2 cellular contexts compared by ENCODE assay signal in genomic region chr11:120577624-120578363, GRCh38.
TF ChIP-seq lines count a peak whose summit lies in the region.

No MANE protein-coding gene starts in this region.

TF ChIP-seq in HEK293, 187 proteins besides CTCF, POLR2A, EP300 and RAD21 (continued from another document):
- TF ChIP-seq KLF9 (tag by site-specific recombination; IDR thresholded peaks at IDR 0.05; ENCODE audit: low read depth) = no peak

TF ChIP-seq in WTC11, 78 proteins besides CTCF, POLR2A, EP300 and RAD21 (continued from another document):
- no peak for TF ChIP-seq ZNF532 (CRISPR knock-in tag; IDR thresholded peaks at IDR 0.05; ENCODE audit: borderline replicate concordance)
- TF ChIP-seq ATF2 (CRISPR knock-in tag; IDR thresholded peaks at IDR 0.05; ENCODE audit: borderline replicate concordance, low read depth) = no peak
- no peak for TF ChIP-seq E2F4 (CRISPR knock-in tag; IDR thresholded peaks at IDR 0.05; ENCODE audit: borderline replicate concordance, low read depth)
- TF ChIP-seq EMX1 (CRISPR knock-in tag; IDR thresholded peaks at IDR 0.05) = no peak
- no peak for TF ChIP-seq HMGA2 (CRISPR knock-in tag; IDR thresholded peaks at IDR 0.05)
- no peak for TF ChIP-seq E2F5 (CRISPR knock-in tag; IDR thresholded peaks at IDR 0.05)
- TF ChIP-seq ZNF425 (CRISPR knock-in tag; conservative IDR thresholded peaks at IDR 0.05) = no peak
- TF ChIP-seq USF2 (CRISPR knock-in tag; IDR thresholded peaks at IDR 0.05) = no peak
- TF ChIP-seq CBFB (CRISPR knock-in tag; IDR thresholded peaks at IDR 0.05; ENCODE audit: low read depth) = no peak
- TF ChIP-seq OVOL2 (CRISPR knock-in tag; IDR thresholded peaks at IDR 0.05; ENCODE audit: borderline replicate concordance) = no peak
- no peak for TF ChIP-seq SMAD3 (CRISPR knock-in tag; IDR thresholded peaks at IDR 0.05; ENCODE audit: borderline replicate concordance)
- no peak for TF ChIP-seq MXD4 (CRISPR knock-in tag; IDR thresholded peaks at IDR 0.05; ENCODE audit: borderline replicate concordance)
